1 cellular context compared by ENCODE assay signal in genomic region chr10:87868277-87868676, GRCh38.
TF ChIP-seq lines count a peak whose summit lies in the region.

No MANE protein-coding gene starts in this region.

TF ChIP-seq in K562, 482 proteins besides CTCF, POLR2A, EP300 and RAD21 (continued from another document):
- TF ChIP-seq, protein P1, sequence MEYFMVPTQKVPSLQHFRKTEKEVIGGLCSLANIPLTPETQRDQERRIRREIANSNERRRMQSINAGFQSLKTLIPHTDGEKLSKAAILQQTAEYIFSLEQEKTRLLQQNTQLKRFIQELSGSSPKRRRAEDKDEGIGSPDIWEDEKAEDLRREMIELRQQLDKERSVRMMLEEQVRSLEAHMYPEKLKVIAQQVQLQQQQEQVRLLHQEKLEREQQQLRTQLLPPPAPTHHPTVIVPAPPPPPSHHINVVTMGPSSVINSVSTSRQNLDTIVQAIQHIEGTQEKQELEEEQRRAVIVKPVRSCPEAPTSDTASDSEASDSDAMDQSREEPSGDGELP (CRISPR knock-in tag; IDR thresholded peaks at IDR 0.05; ENCODE audit: borderline replicate concordance): no peak
- no peak for TF ChIP-seq SMARCA4 (IDR thresholded peaks at IDR 0.05)
- TF ChIP-seq EZH2 (IDR thresholded peaks at IDR 0.05; ENCODE audit: borderline replicate concordance, low read depth, low read length): no peak
- no peak for TF ChIP-seq ZNF695 (CRISPR knock-in tag; IDR thresholded peaks at IDR 0.05)
- no peak for TF ChIP-seq TBP (optimal IDR thresholded peaks at IDR 0.05; ENCODE audit: low read depth, low read length)
- TF ChIP-seq, protein P2, sequence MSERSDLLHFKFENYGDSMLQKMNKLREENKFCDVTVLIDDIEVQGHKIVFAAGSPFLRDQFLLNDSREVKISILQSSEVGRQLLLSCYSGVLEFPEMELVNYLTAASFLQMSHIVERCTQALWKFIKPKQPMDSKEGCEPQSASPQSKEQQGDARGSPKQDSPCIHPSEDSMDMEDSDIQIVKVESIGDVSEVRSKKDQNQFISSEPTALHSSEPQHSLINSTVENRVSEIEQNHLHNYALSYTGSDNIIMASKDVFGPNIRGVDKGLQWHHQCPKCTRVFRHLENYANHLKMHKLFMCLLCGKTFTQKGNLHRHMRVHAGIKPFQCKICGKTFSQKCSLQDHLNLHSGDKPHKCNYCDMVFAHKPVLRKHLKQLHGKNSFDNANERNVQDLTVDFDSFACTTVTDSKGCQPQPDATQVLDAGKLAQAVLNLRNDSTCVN (CRISPR knock-in tag; IDR thresholded peaks at IDR 0.05): no peak
- TF ChIP-seq, protein P3, sequence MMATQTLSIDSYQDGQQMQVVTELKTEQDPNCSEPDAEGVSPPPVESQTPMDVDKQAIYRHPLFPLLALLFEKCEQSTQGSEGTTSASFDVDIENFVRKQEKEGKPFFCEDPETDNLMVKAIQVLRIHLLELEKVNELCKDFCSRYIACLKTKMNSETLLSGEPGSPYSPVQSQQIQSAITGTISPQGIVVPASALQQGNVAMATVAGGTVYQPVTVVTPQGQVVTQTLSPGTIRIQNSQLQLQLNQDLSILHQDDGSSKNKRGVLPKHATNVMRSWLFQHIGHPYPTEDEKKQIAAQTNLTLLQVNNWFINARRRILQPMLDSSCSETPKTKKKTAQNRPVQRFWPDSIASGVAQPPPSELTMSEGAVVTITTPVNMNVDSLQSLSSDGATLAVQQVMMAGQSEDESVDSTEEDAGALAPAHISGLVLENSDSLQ (IDR thresholded peaks at IDR 0.05): no peak
- no peak for TF ChIP-seq DDX20 (tag; IDR thresholded peaks at IDR 0.05; ENCODE audit: low read depth)
- TF ChIP-seq ATF1 (CRISPR knock-in tag; IDR thresholded peaks at IDR 0.05): no peak
- no peak for TF ChIP-seq ATF1 (tag; IDR thresholded peaks at IDR 0.05)
- no peak for TF ChIP-seq ZFPM2 (CRISPR knock-in tag; IDR thresholded peaks at IDR 0.05)
TF ChIP-seq in K562: peak in this region for 0.
